Comparison of ENCODE assay signal across 8 cellular contexts in genomic region chrX:107448625-107449468, GRCh38. TPM values are rescaled to one million over a fixed set of nuclear protein-coding genes. Genes with fewer than 3 reads are reported as not detected.
DNase-seq lines count a peak whose midpoint lies in the region; ATAC-seq and TF ChIP-seq lines count a peak whose summit lies in the region.

No MANE protein-coding gene starts in this region.

- H3K9me3 Mint-ChIP-seq in activated naive CD4-positive, alpha-beta T cell treated with anti-CD3 and anti-CD28 coated beads, Interleukin-2, amount 50 U/mL, for 24 hours = no peaks in the 10 kb centered on the region

- H3K27ac Mint-ChIP-seq in activated naive CD4-positive, alpha-beta T cell treated with anti-CD3 and anti-CD28 coated beads, Interleukin-2, amount 50 U/mL, for 24 hours = no peak overlapping the region

- H3K36me3 Mint-ChIP-seq in activated naive CD4-positive, alpha-beta T cell treated with anti-CD3 and anti-CD28 coated beads, Interleukin-2, amount 50 U/mL, for 24 hours = no peaks in the 10 kb centered on the region

- H3K4me3 ChIP-seq in fibroblast of villous mesenchyme (ENCODE audit: low read depth, low read length) = peak overlapping the region; percentile 18
- peak overlapping the region; percentile 37 for H3K4me3 ChIP-seq in skeletal muscle cell (ENCODE audit: low read depth, low read length)

- no peak for ATAC-seq in GM21381 (IDR thresholded peaks at IDR 0.05; ENCODE audit: unreplicated experiment)

- peaks cover 17% of the 10 kb centered on the region for H3K4me1 Mint-ChIP-seq in activated naive CD4-positive, alpha-beta T cell treated with anti-CD3 and anti-CD28 coated beads, Interleukin-2, amount 50 U/mL, for 24 hours

- no peak for TF ChIP-seq CTCF in fibroblast of villous mesenchyme (IDR thresholded peaks at IDR 0.05; ENCODE audit: insufficient read depth, low read depth, low read length)

- peak overlapping the region; percentile 68 for H3K4me3 Mint-ChIP-seq in activated naive CD4-positive, alpha-beta T cell treated with anti-CD3 and anti-CD28 coated beads, Interleukin-2, amount 50 U/mL, for 24 hours

- no peak for DNase-seq in activated naive CD4-positive, alpha-beta T cell (lab: John Stamatoyannopoulos, UW)
- DNase-seq in fibroblast of villous mesenchyme (ENCODE audit: low read depth) = no peak
- DNase-seq in skeletal muscle cell (ENCODE audit: low read depth) = no peak
- DNase-seq in activated CD4-positive, CD25-positive, alpha-beta regulatory T cell (lab: John Stamatoyannopoulos, UW) = no peak
- no peak for DNase-seq in ureter (ENCODE audit: low spot score)

- H3K27me3 Mint-ChIP-seq in activated naive CD4-positive, alpha-beta T cell treated with anti-CD3 and anti-CD28 coated beads, Interleukin-2, amount 50 U/mL, for 24 hours = peaks cover 24% of the 10 kb centered on the region

- TF ChIP-seq POLR2A in Raji (IDR thresholded peaks at IDR 0.05; ENCODE audit: insufficient read depth, low read depth, low read length) = peak; percentile 28; the same call in 1 of the 2 replicates

RNA-seq across cellular contexts. Expression of gene FRMPD3, which starts 0.6 kb away (rescaled TPM):
- total RNA-seq in fibroblast of villous mesenchyme (under 0.01 TPM in 1 of 2 replicates, not detected in the other), ureter (0.96 TPM)
